Comparison of ENCODE assay signal across 1 cellular context in the genomic region with DNA sequence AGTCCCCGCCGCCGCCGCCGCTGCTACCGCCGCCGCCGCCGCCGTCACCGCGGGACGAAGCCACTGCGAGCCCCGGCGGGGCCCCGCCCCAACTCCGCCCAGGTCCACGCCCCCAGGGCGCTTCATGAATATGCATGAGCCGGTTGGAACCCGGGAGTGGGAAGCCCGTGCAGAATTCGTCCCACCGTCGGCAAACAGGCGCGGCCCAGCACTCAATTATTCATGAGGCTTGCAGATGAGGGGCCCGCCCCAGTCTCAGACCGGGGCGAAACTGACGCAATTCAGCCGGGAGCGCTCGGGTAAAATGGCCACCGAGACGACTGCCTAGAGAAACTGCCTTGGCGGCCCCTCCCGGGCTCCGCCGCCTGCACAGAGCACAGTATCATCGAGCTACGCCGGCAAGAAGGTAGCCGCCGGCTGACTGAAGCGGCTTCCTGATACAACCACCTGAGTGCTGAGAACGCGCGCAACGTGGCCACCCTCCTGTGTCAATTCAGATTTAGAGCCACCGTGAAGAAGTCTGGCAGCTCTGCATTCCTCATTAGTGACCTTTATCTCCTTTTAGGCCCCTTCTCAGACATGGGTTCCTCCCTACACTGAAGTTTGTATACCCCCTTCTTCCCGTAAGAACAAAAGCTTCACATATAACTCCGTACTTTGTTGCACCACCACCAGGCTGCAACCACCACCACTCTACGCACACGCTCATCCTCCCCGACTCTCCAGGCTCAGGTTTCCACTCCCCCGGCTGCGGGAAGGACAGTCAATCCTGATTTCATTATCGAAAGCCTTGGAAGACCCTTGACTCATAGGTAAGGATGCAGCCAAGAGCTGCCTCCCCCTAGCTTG.
TF ChIP-seq lines count a peak whose summit lies in the region.

A gene with protein sequence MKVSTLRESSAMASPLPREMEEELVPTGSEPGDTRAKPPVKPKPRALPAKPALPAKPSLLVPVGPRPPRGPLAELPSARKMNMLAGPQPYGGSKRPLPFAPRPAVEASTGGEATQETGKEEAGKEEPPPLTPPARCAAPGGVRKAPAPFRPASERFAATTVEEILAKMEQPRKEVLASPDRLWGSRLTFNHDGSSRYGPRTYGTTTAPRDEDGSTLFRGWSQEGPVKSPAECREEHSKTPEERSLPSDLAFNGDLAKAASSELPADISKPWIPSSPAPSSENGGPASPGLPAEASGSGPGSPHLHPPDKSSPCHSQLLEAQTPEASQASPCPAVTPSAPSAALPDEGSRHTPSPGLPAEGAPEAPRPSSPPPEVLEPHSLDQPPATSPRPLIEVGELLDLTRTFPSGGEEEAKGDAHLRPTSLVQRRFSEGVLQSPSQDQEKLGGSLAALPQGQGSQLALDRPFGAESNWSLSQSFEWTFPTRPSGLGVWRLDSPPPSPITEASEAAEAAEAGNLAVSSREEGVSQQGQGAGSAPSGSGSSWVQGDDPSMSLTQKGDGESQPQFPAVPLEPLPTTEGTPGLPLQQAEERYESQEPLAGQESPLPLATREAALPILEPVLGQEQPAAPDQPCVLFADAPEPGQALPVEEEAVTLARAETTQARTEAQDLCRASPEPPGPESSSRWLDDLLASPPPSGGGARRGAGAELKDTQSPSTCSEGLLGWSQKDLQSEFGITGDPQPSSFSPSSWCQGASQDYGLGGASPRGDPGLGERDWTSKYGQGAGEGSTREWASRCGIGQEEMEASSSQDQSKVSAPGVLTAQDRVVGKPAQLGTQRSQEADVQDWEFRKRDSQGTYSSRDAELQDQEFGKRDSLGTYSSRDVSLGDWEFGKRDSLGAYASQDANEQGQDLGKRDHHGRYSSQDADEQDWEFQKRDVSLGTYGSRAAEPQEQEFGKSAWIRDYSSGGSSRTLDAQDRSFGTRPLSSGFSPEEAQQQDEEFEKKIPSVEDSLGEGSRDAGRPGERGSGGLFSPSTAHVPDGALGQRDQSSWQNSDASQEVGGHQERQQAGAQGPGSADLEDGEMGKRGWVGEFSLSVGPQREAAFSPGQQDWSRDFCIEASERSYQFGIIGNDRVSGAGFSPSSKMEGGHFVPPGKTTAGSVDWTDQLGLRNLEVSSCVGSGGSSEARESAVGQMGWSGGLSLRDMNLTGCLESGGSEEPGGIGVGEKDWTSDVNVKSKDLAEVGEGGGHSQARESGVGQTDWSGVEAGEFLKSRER (N-terminal part only) (minus strand): TSS at position 67 of the 849 bp plus-strand sequence. CDS start 3,067 bp downstream, outside the sequence.

TF ChIP-seq in GM23338, 12 proteins besides CTCF, POLR2A, EP300 and RAD21:
- TF ChIP-seq CREB1 (CRISPR knock-in tag; IDR thresholded peaks at IDR 0.05; ENCODE audit: low read depth) (peak; percentile 12; the same call in 1 of the 2 replicates), EZH2phosphoT487 (IDR thresholded peaks at IDR 0.05; ENCODE audit: unreplicated experiment) (no peak), STAT1 (IDR thresholded peaks at IDR 0.05; ENCODE audit: unreplicated experiment) (no peak), POLR2AphosphoS5 (IDR thresholded peaks at IDR 0.05; ENCODE audit: low read depth) (peak; percentile 65)
